Comparison of ENCODE assay signal across 8 cellular contexts in the genomic region with DNA sequence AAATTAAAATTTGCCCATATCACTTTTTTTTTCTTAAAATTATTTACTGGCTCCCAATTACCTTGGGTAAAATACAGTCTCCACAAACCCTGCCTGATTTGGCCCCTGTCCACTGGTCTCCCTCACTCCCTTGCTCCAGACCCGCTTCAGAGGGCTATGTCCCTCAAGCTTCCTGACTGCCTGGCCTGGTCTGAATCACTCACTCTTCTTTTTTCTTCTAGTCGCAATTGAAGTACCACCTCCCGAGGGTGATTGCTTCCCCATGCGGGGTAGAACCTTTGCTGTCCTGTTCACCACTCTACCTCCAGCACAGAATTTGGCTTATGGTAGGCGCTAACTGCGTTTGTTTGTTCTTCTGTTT. TPM values are rescaled to one million over a fixed set of nuclear protein-coding genes. Genes with fewer than 3 reads are reported as not detected.
DNase-seq lines count a peak whose midpoint lies in the region; ATAC-seq lines count a peak whose summit lies in the region.

No MANE protein-coding gene starts in this region.

- peak in 2 of 3 experiments; percentile 37 to 67 for DNase-seq in NCI-H1417 (lab: John Stamatoyannopoulos, UW)
- DNase-seq in NCI-H1417 treated with DMSO at 0.1 percent for 48 hours (lab: John Stamatoyannopoulos, UW) = no peak
- peak; percentile 19 for DNase-seq in activated CD4-positive, alpha-beta memory T cell treated with anti-CD3 and anti-CD28 coated beads for 36 hours
- no peak for DNase-seq in stimulated activated naive B cell treated with anti-CD40 and anti-IgM and Interleukin-4, amounts not matched to agents 10 μg/mL and 1 μg/mL and 100 μg/mL, for 72 hours
- no peak for DNase-seq in NCI-H1092 (lab: John Stamatoyannopoulos, UW)
- DNase-seq in NCI-H526 (lab: John Stamatoyannopoulos, UW) = no peak

- H3K9me3 Mint-ChIP-seq in activated CD4-positive, alpha-beta memory T cell treated with anti-CD3 and anti-CD28 coated beads for 36 hours = no peaks in the 10 kb centered on the region
- peaks cover 1 to 3% of the 10 kb centered on the region in 2 donors for H3K9me3 Mint-ChIP-seq in stimulated activated naive B cell treated with anti-CD40 and anti-IgM and Interleukin-4, amounts not matched to agents 10 μg/mL and 1 μg/mL and 100 μg/mL, for 72 hours

- CTCF ChIA-PET in activated CD4-positive, alpha-beta memory T cell treated with anti-CD3 and anti-CD28 coated beads for 36 hours (lab: Charles Lee) = interaction anchor here (1.0 to 3.0 kb wide), 8 partner anchors 10 to 292 kb away, joined by 3 to 12 read pairs (median 4); a partner anchor contains a TSS

- H3K4me3 ChIP-seq in iPS-11a (ENCODE audit: low read depth, low read length) = peak overlapping the region; percentile 62

- peaks cover 4% of the 10 kb centered on the region for H3K36me3 Mint-ChIP-seq in activated CD4-positive, alpha-beta memory T cell treated with anti-CD3 and anti-CD28 coated beads for 36 hours
- peaks cover 10 to 22% of the 10 kb centered on the region in 2 donors for H3K36me3 Mint-ChIP-seq in stimulated activated naive B cell treated with anti-CD40 and anti-IgM and Interleukin-4, amounts not matched to agents 10 μg/mL and 1 μg/mL and 100 μg/mL, for 72 hours

- H3K4me3 Mint-ChIP-seq in activated CD4-positive, alpha-beta memory T cell treated with anti-CD3 and anti-CD28 coated beads for 36 hours = peak overlapping the region; percentile 92
- H3K4me3 Mint-ChIP-seq in stimulated activated naive B cell treated with anti-CD40 and anti-IgM and Interleukin-4, amounts not matched to agents 10 μg/mL and 1 μg/mL and 100 μg/mL, for 72 hours = peak overlapping the region; percentile 91 to 96

- H3K4me1 Mint-ChIP-seq in activated CD4-positive, alpha-beta memory T cell treated with anti-CD3 and anti-CD28 coated beads for 36 hours (ENCODE audit: low read depth) = peaks cover 18% of the 10 kb centered on the region
- H3K4me1 Mint-ChIP-seq in stimulated activated naive B cell treated with anti-CD40 and anti-IgM and Interleukin-4, amounts not matched to agents 10 μg/mL and 1 μg/mL and 100 μg/mL, for 72 hours = peaks cover 15 to 17% of the 10 kb centered on the region in 2 donors

- intact Hi-C loops in activated CD4-positive, alpha-beta memory T cell treated with anti-CD3 and anti-CD28 coated beads for 36 hours (cut with micrococcal nuclease) = loop anchor here (5.0 kb wide), 4 partner anchors 44 to 179 kb away; a partner anchor contains a TSS

- POLR2A ChIA-PET in activated CD4-positive, alpha-beta memory T cell treated with anti-CD3 and anti-CD28 coated beads for 36 hours (lab: Charles Lee) = interaction anchor here (1.0 to 1.8 kb wide), 4 partner anchors 11 to 41 kb away, joined by 4 to 8 read pairs (median 6); no protein-coding TSS in a partner anchor

- H3K27ac Mint-ChIP-seq in activated CD4-positive, alpha-beta memory T cell treated with anti-CD3 and anti-CD28 coated beads for 36 hours = peak overlapping the region; percentile 84
- peak overlapping the region; percentile 98 for H3K27ac Mint-ChIP-seq in stimulated activated naive B cell treated with anti-CD40 and anti-IgM and Interleukin-4, amounts not matched to agents 10 μg/mL and 1 μg/mL and 100 μg/mL, for 72 hours

- no peak for ATAC-seq in stimulated activated naive B cell treated with anti-CD40 and anti-IgM and Interleukin-4, amounts not matched to agents 10 μg/mL and 1 μg/mL and 100 μg/mL, for 72 hours (replicated peaks)
- no peak for ATAC-seq in HG03025 (IDR thresholded peaks at IDR 0.05; ENCODE audit: low FRiP score, unreplicated experiment)

- no peaks in the 10 kb centered on the region for H3K27me3 Mint-ChIP-seq in activated CD4-positive, alpha-beta memory T cell treated with anti-CD3 and anti-CD28 coated beads for 36 hours
- H3K27me3 Mint-ChIP-seq in stimulated activated naive B cell treated with anti-CD40 and anti-IgM and Interleukin-4, amounts not matched to agents 10 μg/mL and 1 μg/mL and 100 μg/mL, for 72 hours = no peaks in the 10 kb centered on the region

RNA-seq across cellular contexts. Expression of a gene that starts 0.6 kb away (rescaled TPM):
- 1 to 10 TPM; 8.3 to 8.6 TPM for total RNA-seq in activated CD4-positive, alpha-beta memory T cell treated with anti-CD3 and anti-CD28 coated beads for 36 hours

RNA-seq across cellular contexts. Expression of a gene that starts 11.4 kb away (rescaled TPM):
- total RNA-seq in activated CD4-positive, alpha-beta memory T cell treated with anti-CD3 and anti-CD28 coated beads for 36 hours = 1 to 10 TPM; 5.9 to 6.3 TPM

RNA-seq across cellular contexts. Expression of a gene that starts 20.2 kb away (rescaled TPM):
- total RNA-seq in activated CD4-positive, alpha-beta memory T cell treated with anti-CD3 and anti-CD28 coated beads for 36 hours = not detected

RNA-seq across cellular contexts. Expression of a gene that starts 23.3 kb away (rescaled TPM):
- under 1 TPM; 0.80 to 0.90 TPM for total RNA-seq in activated CD4-positive, alpha-beta memory T cell treated with anti-CD3 and anti-CD28 coated beads for 36 hours

RNA-seq across cellular contexts. Expression of a gene that starts 41.9 kb away (rescaled TPM):
- 10 to 100 TPM; 41.0 to 43.8 TPM for total RNA-seq in activated CD4-positive, alpha-beta memory T cell treated with anti-CD3 and anti-CD28 coated beads for 36 hours

Comparison
In these comparisons a context has a peak if more than half of its experiments do, and no peak if none do; other contexts are left out.
1. DNase-seq: peak in NCI-H1417 (2 of 3) and activated CD4-positive, alpha-beta memory T cell treated with anti-CD3 and anti-CD28 coated beads for 36 hours (single experiment); none in NCI-H1417 treated with DMSO at 0.1 percent for 48 hours (single experiment), stimulated activated naive B cell treated with anti-CD40 and anti-IgM and Interleukin-4, amounts not matched to agents 10 μg/mL and 1 μg/mL and 100 μg/mL, for 72 hours (single experiment), NCI-H1092 (single experiment) and NCI-H526 (0 of 2).